In genomic region chr12:52379536-52379935, GRCh38 we compare ENCODE assay signal across 27 cellular contexts. TPM values are rescaled to one million over a fixed set of nuclear protein-coding genes. Genes with fewer than 3 reads are reported as not detected.
"Had no signal": no experiment of that assay in that cellular context is flagged by ENCODE, and none has a peak within 500 bp of the region (broad histone marks: within the 10 kb centered on the region; RNA-seq: fewer than 3 reads in every experiment).

No MANE protein-coding gene starts in this region.

- H3K27ac ChIP-seq: KMS-11 had no signal

- H3K9me3 ChIP-seq: MG63 had no signal

- DNase-seq: KG1, MM.1S, NCI-H1048, NCI-H1092, NCI-H1105, NCI-H1105 treated with DMSO at 0.1 percent for 48 hours, NCI-H1417 treated with DMSO at 0.1 percent for 48 hours, NCI-H1436, NCI-H1436 treated with DMSO at 0.1 percent for 48 hours, NCI-H1694, NCI-H1694 treated with DMSO at 0.1 percent for 48 hours, NCI-H187, NCI-H187 treated with DMSO at 0.1 percent for 48 hours, NCI-H2029 treated with DMSO at 0.1 percent for 48 hours, NCI-H2081, NCI-H2081 treated with DMSO at 0.1 percent for 48 hours, NCI-H2107, NCI-H2171, NCI-H2171 treated with DMSO at 0.1 percent for 48 hours, NCI-H2227 treated with DMSO at 0.1 percent for 48 hours, NCI-H446 treated with DMSO at 0.1 percent for 48 hours had no signal

- H3K4me2 ChIP-seq: KMS-11 had no signal

- H3K4me3 ChIP-seq: MG63 had no signal

- H3K36me3 ChIP-seq: MG63 had no signal

- H3K27me3 ChIP-seq: MG63 had no signal

RNA-seq across cellular contexts. Expression of gene KRT84, which starts 5.9 kb away (rescaled TPM):
- total RNA-seq: LHCN-M2, M059J, MCF 10A, NCI-H460 had no signal

RNA-seq across cellular contexts. Expression of gene KRT85, which starts 12.3 kb away (rescaled TPM):
- total RNA-seq: LHCN-M2, M059J, NCI-H460 had no signal

RNA-seq across cellular contexts. Expression of gene KRT82, which starts 26.6 kb away (rescaled TPM):
- total RNA-seq: LHCN-M2, M059J, MCF 10A, NCI-H460 had no signal

RNA-seq across cellular contexts. Expression of gene KRT75, which starts 54.6 kb away (rescaled TPM):
- total RNA-seq: LHCN-M2, MCF 10A, NCI-H460 had no signal

RNA-seq across cellular contexts. Expression of gene KRT83, which starts 58.3 kb away (rescaled TPM):
- total RNA-seq: LHCN-M2 had no signal
